13 cellular contexts compared by ENCODE assay signal in genomic region chr6:124069230-124069815, GRCh38.
DNase-seq lines count a peak whose midpoint lies in the region; ATAC-seq lines count a peak whose summit lies in the region.
"Had no signal": no experiment of that assay in that cellular context is flagged by ENCODE, and none has a peak within 500 bp of the region (broad histone marks: within the 10 kb centered on the region; RNA-seq: fewer than 3 reads in every experiment).

No MANE protein-coding gene starts in this region.

- ATAC-seq in left cardiac atrium (peak; percentile 23 to 84), GM21423 (IDR thresholded peaks at IDR 0.05; ENCODE audit: unreplicated experiment) (no peak)

- intact Hi-C loops in left cardiac atrium (cut with DNase I): no loop called here
- intact Hi-C loops in cardiac septum (cut with DNase I): no loop called here

- peak; percentile 54 for DNase-seq in NCI-H1092 treated with DMSO at 0.1 percent for 48 hours (lab: John Stamatoyannopoulos, UW)
- no peak for DNase-seq in NCI-H1092 (lab: John Stamatoyannopoulos, UW)
- DNase-seq in left cardiac atrium: peak; percentile 18
- DNase-seq in cardiac septum (ENCODE audit: low spot score): no peak
- DNase-seq in cerebellum (ENCODE audit: low spot score): peak; percentile 51
- DNase-seq in NCI-H2196 treated with DMSO at 0.1 percent for 48 hours (lab: John Stamatoyannopoulos, UW; ENCODE audit: unreplicated experiment): no peak
- DNase-seq in activated CD4-positive, CD25-positive, alpha-beta regulatory T cell (lab: John Stamatoyannopoulos, UW): no peak
- DNase-seq: Caco-2; CD8-positive, alpha-beta memory T cell; DND-41; GF-D8; GM23248 had no signal

Comparison
In these comparisons a context has a peak if more than half of its experiments do, and no peak if none do; other contexts are left out.
1. DNase-seq: peak in NCI-H1092 treated with DMSO at 0.1 percent for 48 hours (single experiment), left cardiac atrium (single experiment) and cerebellum (single experiment); none in NCI-H1092 (single experiment), cardiac septum (single experiment), NCI-H2196 treated with DMSO at 0.1 percent for 48 hours (single experiment) and activated CD4-positive, CD25-positive, alpha-beta regulatory T cell (0 of 4).